ENCODE assay signal across 1 cellular context in the genomic region with DNA sequence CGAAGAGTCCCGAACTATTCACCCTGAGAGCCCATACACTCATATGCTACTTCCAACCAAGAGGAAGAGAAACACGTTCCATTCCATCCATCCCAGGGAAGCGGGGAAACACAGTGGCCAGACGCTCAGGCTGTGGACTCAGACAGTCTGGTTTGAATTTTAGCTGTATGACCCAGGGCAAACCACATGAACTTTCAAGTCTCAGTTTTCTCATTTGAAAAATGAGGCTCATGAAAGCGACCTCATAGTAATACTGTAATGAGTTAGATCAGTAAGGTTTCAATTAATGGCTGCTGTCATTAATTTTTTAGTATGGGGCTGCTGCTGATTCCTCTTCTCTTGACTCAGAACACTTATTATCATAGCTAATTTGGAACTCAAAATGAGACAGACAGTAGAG.
TF ChIP-seq lines count a peak whose summit lies in the region.

No MANE protein-coding gene starts in this region.

TF ChIP-seq in GM12878, 131 proteins besides CTCF, POLR2A, EP300 and RAD21 (continued from another document):
- TF ChIP-seq, protein P1, sequence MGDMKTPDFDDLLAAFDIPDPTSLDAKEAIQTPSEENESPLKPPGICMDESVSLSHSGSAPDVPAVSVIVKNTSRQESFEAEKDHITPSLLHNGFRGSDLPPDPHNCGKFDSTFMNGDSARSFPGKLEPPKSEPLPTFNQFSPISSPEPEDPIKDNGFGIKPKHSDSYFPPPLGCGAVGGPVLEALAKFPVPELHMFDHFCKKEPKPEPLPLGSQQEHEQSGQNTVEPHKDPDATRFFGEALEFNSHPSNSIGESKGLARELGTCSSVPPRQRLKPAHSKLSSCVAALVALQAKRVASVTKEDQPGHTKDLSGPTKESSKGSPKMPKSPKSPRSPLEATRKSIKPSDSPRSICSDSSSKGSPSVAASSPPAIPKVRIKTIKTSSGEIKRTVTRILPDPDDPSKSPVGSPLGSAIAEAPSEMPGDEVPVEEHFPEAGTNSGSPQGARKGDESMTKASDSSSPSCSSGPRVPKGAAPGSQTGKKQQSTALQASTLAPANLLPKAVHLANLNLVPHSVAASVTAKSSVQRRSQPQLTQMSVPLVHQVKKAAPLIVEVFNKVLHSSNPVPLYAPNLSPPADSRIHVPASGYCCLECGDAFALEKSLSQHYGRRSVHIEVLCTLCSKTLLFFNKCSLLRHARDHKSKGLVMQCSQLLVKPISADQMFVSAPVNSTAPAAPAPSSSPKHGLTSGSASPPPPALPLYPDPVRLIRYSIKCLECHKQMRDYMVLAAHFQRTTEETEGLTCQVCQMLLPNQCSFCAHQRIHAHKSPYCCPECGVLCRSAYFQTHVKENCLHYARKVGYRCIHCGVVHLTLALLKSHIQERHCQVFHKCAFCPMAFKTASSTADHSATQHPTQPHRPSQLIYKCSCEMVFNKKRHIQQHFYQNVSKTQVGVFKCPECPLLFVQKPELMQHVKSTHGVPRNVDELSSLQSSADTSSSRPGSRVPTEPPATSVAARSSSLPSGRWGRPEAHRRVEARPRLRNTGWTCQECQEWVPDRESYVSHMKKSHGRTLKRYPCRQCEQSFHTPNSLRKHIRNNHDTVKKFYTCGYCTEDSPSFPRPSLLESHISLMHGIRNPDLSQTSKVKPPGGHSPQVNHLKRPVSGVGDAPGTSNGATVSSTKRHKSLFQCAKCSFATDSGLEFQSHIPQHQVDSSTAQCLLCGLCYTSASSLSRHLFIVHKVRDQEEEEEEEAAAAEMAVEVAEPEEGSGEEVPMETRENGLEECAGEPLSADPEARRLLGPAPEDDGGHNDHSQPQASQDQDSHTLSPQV (IDR thresholded peaks at IDR 0.05): no peak
- TF ChIP-seq SIN3A (IDR thresholded peaks at IDR 0.05; ENCODE audit: low read depth, low read length) (no peak), SUPT20H (IDR thresholded peaks at IDR 0.05; ENCODE audit: borderline replicate concordance, control insufficient read depth, low read depth, low read length) (no peak), ZNF384 (IDR thresholded peaks at IDR 0.05; ENCODE audit: borderline replicate concordance, low read depth, low read length) (no peak), ZBED1 (IDR thresholded peaks at IDR 0.05; ENCODE audit: borderline replicate concordance) (0 out of 2 replicates have a peak, but pooled peaks have one; percentile 35), CBX5 (IDR thresholded peaks at IDR 0.05; ENCODE audit: low read depth) (no peak), ZNF217 (IDR thresholded peaks at IDR 0.05) (peak; percentile 61; the same call in 1 of the 2 replicates), NR2F1 (conservative IDR thresholded peaks at IDR 0.05) (peak; percentile 98), CEBPB (IDR thresholded peaks at IDR 0.05; ENCODE audit: borderline replicate concordance in 1 of 2, low read depth in 2 of 2, low read length in 2 of 2) (no peak), SREBF1 (IDR thresholded peaks at IDR 0.05; ENCODE audit: low read length) (no peak), CBFB (IDR thresholded peaks at IDR 0.05; ENCODE audit: low read depth) (peak; percentile 72; the same call in 1 of the 2 replicates), MYC (IDR thresholded peaks at IDR 0.05; ENCODE audit: insufficient read depth, insufficient read length, insufficient replicate concordance, low read length, severe bottlenecking) (no peak), ESRRA (IDR thresholded peaks at IDR 0.05; ENCODE audit: low read length) (no peak), FOXM1 (IDR thresholded peaks at IDR 0.05; ENCODE audit: low read depth, low read length) (peak; percentile 74; the same call in 1 of the 2 replicates), EZH2 (IDR thresholded peaks at IDR 0.05; ENCODE audit: borderline replicate concordance, control insufficient read depth, low read depth, low read length) (no peak)
- TF ChIP-seq, protein P2, sequence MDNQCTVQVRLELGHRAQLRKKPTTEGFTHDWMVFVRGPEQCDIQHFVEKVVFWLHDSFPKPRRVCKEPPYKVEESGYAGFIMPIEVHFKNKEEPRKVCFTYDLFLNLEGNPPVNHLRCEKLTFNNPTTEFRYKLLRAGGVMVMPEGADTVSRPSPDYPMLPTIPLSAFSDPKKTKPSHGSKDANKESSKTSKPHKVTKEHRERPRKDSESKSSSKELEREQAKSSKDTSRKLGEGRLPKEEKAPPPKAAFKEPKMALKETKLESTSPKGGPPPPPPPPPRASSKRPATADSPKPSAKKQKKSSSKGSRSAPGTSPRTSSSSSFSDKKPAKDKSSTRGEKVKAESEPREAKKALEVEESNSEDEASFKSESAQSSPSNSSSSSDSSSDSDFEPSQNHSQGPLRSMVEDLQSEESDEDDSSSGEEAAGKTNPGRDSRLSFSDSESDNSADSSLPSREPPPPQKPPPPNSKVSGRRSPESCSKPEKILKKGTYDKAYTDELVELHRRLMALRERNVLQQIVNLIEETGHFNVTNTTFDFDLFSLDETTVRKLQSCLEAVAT (IDR thresholded peaks at IDR 0.05): no peak
- TF ChIP-seq, protein P3, sequence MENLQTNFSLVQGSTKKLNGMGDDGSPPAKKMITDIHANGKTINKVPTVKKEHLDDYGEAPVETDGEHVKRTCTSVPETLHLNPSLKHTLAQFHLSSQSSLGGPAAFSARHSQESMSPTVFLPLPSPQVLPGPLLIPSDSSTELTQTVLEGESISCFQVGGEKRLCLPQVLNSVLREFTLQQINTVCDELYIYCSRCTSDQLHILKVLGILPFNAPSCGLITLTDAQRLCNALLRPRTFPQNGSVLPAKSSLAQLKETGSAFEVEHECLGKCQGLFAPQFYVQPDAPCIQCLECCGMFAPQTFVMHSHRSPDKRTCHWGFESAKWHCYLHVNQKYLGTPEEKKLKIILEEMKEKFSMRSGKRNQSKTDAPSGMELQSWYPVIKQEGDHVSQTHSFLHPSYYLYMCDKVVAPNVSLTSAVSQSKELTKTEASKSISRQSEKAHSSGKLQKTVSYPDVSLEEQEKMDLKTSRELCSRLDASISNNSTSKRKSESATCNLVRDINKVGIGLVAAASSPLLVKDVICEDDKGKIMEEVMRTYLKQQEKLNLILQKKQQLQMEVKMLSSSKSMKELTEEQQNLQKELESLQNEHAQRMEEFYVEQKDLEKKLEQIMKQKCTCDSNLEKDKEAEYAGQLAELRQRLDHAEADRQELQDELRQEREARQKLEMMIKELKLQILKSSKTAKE (IDR thresholded peaks at IDR 0.05; ENCODE audit: low read depth, poor library complexity, severe bottlenecking): peak; percentile 97
